8 cellular contexts compared by ENCODE assay signal in genomic region chr2:195575879-195576391, GRCh38.
DNase-seq lines count a peak whose midpoint lies in the region; ATAC-seq and TF ChIP-seq lines count a peak whose summit lies in the region.

No MANE protein-coding gene starts in this region.

- no peaks in the 10 kb centered on the region for H3K9me3 Mint-ChIP-seq in neural progenitor cell

- ATAC-seq in GM18858 (IDR thresholded peaks at IDR 0.05; ENCODE audit: unreplicated experiment), result peak; percentile 56
- peak; percentile 52 for ATAC-seq in HG03039 (IDR thresholded peaks at IDR 0.05; ENCODE audit: unreplicated experiment)

- peaks cover 3% of the 10 kb centered on the region for H3K27me3 Mint-ChIP-seq in neural progenitor cell (ENCODE audit: insufficient read depth, low read depth)

- H3K79me2 ChIP-seq in neural progenitor cell (ENCODE audit: low read depth), result no peaks in the 10 kb centered on the region

- no peak overlapping the region for H3K4me3 Mint-ChIP-seq in neural progenitor cell

- H4K20me1 ChIP-seq in BLaER1 treated with 17β-estradiol and CSF1 and Interleukin-3, amounts not matched to agents 10 nM and 100 nM, result no peaks in the 10 kb centered on the region
- no peaks in the 10 kb centered on the region for H4K20me1 ChIP-seq in neural progenitor cell (ENCODE audit: low read depth)

- no peak overlapping the region for H2AFZ ChIP-seq in neural progenitor cell (replicated peaks)

- no peaks in the 10 kb centered on the region for H3K36me3 ChIP-seq in BLaER1 treated with 17β-estradiol and CSF1 and Interleukin-3, amounts not matched to agents 10 nM and 100 nM
- H3K36me3 ChIP-seq in neural progenitor cell, result no peaks in the 10 kb centered on the region

- no peaks in the 10 kb centered on the region for H3K4me1 Mint-ChIP-seq in neural progenitor cell

- peak overlapping the region; percentile 7 to 77 (median 54); a peak in 19 of 22 replicates for H3K4me2 ChIP-seq in BLaER1 treated with 17β-estradiol and CSF1 and Interleukin-3, amounts not matched to agents 10 nM and 100 nM
- no peak overlapping the region for H3K4me2 ChIP-seq in neural progenitor cell

- H3K9me3 ChIP-seq in BLaER1 treated with 17β-estradiol and CSF1 and Interleukin-3, amounts not matched to agents 10 nM and 100 nM (replicated peaks in 1 of 11), result peaks cover 0 to 11% (median 4%) of the 10 kb centered on the region in 11 experiments; a peak in 11 of 22 replicates
- no peaks in the 10 kb centered on the region for H3K9me3 ChIP-seq in neural progenitor cell (ENCODE audit: low read depth)

- peak overlapping the region in 10 of 11 experiments; percentile 5 to 57 (median 30); a peak in 13 of 22 replicates for H3K27ac ChIP-seq in BLaER1 treated with 17β-estradiol and CSF1 and Interleukin-3, amounts not matched to agents 10 nM and 100 nM
- peak overlapping the region in 47 of 59 donors; percentile 8 to 86 (median 65) for H3K27ac ChIP-seq in dorsolateral prefrontal cortex
- H3K27ac ChIP-seq in neural progenitor cell, result no peak overlapping the region

- peak overlapping the region in 6 of 11 experiments; percentile 16 to 50 (median 22); a peak in 8 of 22 replicates for H3K9ac ChIP-seq in BLaER1 treated with 17β-estradiol and CSF1 and Interleukin-3, amounts not matched to agents 10 nM and 100 nM
- H3K9ac ChIP-seq in neural progenitor cell, result no peak overlapping the region

- no peak overlapping the region for H3K4me3 ChIP-seq in BLaER1 treated with 17β-estradiol and CSF1 and Interleukin-3, amounts not matched to agents 10 nM and 100 nM
- H3K4me3 ChIP-seq in dorsolateral prefrontal cortex, result peak overlapping the region in 24 of 59 donors; percentile 0 to 43 (median 18)
- no peak overlapping the region for H3K4me3 ChIP-seq in neural progenitor cell

- DNase-seq in NOMO-1 treated with dmso at 0.1 percent for 144 hours (lab: John Stamatoyannopoulos, UW; ENCODE audit: unreplicated experiment) (peak; percentile 49), dorsolateral prefrontal cortex (no peak), neural progenitor cell (ENCODE audit: low spot score) (peak; percentile 16), NCI-H2196 (lab: John Stamatoyannopoulos, UW; ENCODE audit: unreplicated experiment) (no peak), NCI-H2081 (lab: John Stamatoyannopoulos, UW) (no peak)

- H3K27ac Mint-ChIP-seq in neural progenitor cell, result no peak overlapping the region

- peak in 52 of 56 donors; percentile 25 to 75 (median 49) for TF ChIP-seq CTCF in dorsolateral prefrontal cortex (IDR thresholded peaks at IDR 0.05 in 54 of 56, conservative IDR thresholded peaks at IDR 0.05 in 2 of 56; ENCODE audit: low read depth in 1 of 56, partially characterized antibody in 56 of 56)
- peak; percentile 34 for TF ChIP-seq CTCF in neural progenitor cell (IDR thresholded peaks at IDR 0.05)

- H3K27me3 ChIP-seq in BLaER1 treated with 17β-estradiol and CSF1 and Interleukin-3, amounts not matched to agents 10 nM and 100 nM, result no peaks in the 10 kb centered on the region
- no peaks in the 10 kb centered on the region for H3K27me3 ChIP-seq in dorsolateral prefrontal cortex
- no peaks in the 10 kb centered on the region for H3K27me3 ChIP-seq in neural progenitor cell

- intact Hi-C loops in dorsolateral prefrontal cortex (cut with DNase I), result loop anchor here (5.0 kb wide), 1 partner anchor 81 kb away; the partner anchor contains the start of gene SLC39A10 (in 2 of the 2)

- H3K4me1 ChIP-seq in BLaER1 treated with 17β-estradiol and CSF1 and Interleukin-3, amounts not matched to agents 10 nM and 100 nM, result peaks cover 32 to 77% (median 50%) of the 10 kb centered on the region in 10 experiments
- H3K4me1 ChIP-seq in neural progenitor cell, result no peaks in the 10 kb centered on the region

- H3K36me3 Mint-ChIP-seq in neural progenitor cell, result no peaks in the 10 kb centered on the region

- H3F3A ChIP-seq in neural progenitor cell (ENCODE audit: low read depth), result no peaks in the 10 kb centered on the region

Comparison
In these comparisons a context has a peak if more than half of its experiments do, and no peak if none do; other contexts are left out.
1. DNase-seq: peak in NOMO-1 treated with dmso at 0.1 percent for 144 hours (single experiment) and neural progenitor cell (single experiment); none in dorsolateral prefrontal cortex (0 of 10), NCI-H2196 (single experiment) and NCI-H2081 (0 of 2).